Comparison of ENCODE assay signal across 8 cellular contexts in genomic region chr10:29239569-29240472, GRCh38. TPM values are rescaled to one million over a fixed set of nuclear protein-coding genes. Genes with fewer than 3 reads are reported as not detected.
DNase-seq lines count a peak whose midpoint lies in the region; ATAC-seq and TF ChIP-seq lines count a peak whose summit lies in the region.

No MANE protein-coding gene starts in this region.

- POLR2A ChIA-PET in activated CD4-positive, alpha-beta T cell treated with anti-CD3 and anti-CD28 coated beads for 36 hours (lab: Charles Lee): no interaction called here

- TF ChIP-seq CTCF in endothelial cell (IDR thresholded peaks at IDR 0.05; ENCODE audit: unreplicated experiment): peak; percentile 63

- H3K9me3 Mint-ChIP-seq in activated CD4-positive, alpha-beta T cell treated with anti-CD3 and anti-CD28 coated beads for 36 hours (ENCODE audit: low read depth): no peaks in the 10 kb centered on the region
- no peaks in the 10 kb centered on the region for H3K9me3 Mint-ChIP-seq in endothelial cell (ENCODE audit: unreplicated experiment)

- no peak overlapping the region for H3K4me3 Mint-ChIP-seq in activated CD4-positive, alpha-beta T cell treated with anti-CD3 and anti-CD28 coated beads for 36 hours
- H3K4me3 Mint-ChIP-seq in endothelial cell (ENCODE audit: unreplicated experiment): no peak overlapping the region

- H3K36me3 Mint-ChIP-seq in activated CD4-positive, alpha-beta T cell treated with anti-CD3 and anti-CD28 coated beads for 36 hours (ENCODE audit: low read depth): no peaks in the 10 kb centered on the region
- no peaks in the 10 kb centered on the region for H3K36me3 Mint-ChIP-seq in endothelial cell (ENCODE audit: low read depth, unreplicated experiment)

- ATAC-seq in activated CD4-positive, alpha-beta T cell treated with anti-CD3 and anti-CD28 coated beads for 36 hours: no peak
- peak; percentile 73 for ATAC-seq in sciatic nerve
- ATAC-seq in GM21576 (IDR thresholded peaks at IDR 0.05; ENCODE audit: unreplicated experiment): no peak
- ATAC-seq in HG03095 (IDR thresholded peaks at IDR 0.05; ENCODE audit: unreplicated experiment): no peak

- no peaks in the 10 kb centered on the region for H3K4me1 Mint-ChIP-seq in activated CD4-positive, alpha-beta T cell treated with anti-CD3 and anti-CD28 coated beads for 36 hours
- peaks cover 18% of the 10 kb centered on the region for H3K4me1 Mint-ChIP-seq in endothelial cell (ENCODE audit: unreplicated experiment)

- intact Hi-C loops in activated CD4-positive, alpha-beta T cell treated with anti-CD3 and anti-CD28 coated beads for 36 hours (cut with DNase I, micrococcal nuclease): no loop called here
- intact Hi-C loops in sciatic nerve (cut with DNase I): no loop called here

- no peak overlapping the region for H3K27ac Mint-ChIP-seq in activated CD4-positive, alpha-beta T cell treated with anti-CD3 and anti-CD28 coated beads for 36 hours
- H3K27ac Mint-ChIP-seq in endothelial cell (ENCODE audit: unreplicated experiment): no peak overlapping the region

- CTCF ChIA-PET in activated CD4-positive, alpha-beta T cell treated with anti-CD3 and anti-CD28 coated beads for 36 hours (lab: Charles Lee): interaction anchor here (0.6 kb wide), 1 partner anchor 763 kb away, joined by 3 read pairs; no protein-coding TSS in a partner anchor

- DNase-seq in activated CD4-positive, alpha-beta T cell treated with anti-CD3 and anti-CD28 coated beads for 36 hours: peak; percentile 8
- no peak for DNase-seq in activated CD4-positive, alpha-beta T cell treated with anti-CD3 and anti-CD28 coated beads, Interleukin-2, amount 50 U/mL, for 4 hours
- DNase-seq in NCI-H1092 treated with DMSO at 0.1 percent for 48 hours (lab: John Stamatoyannopoulos, UW) (peak; percentile 4), endothelial cell (ENCODE audit: low spot score) (peak; percentile 56), sciatic nerve (ENCODE audit: low spot score) (no peak)
- no peak for DNase-seq in stimulated activated CD4-positive, alpha-beta T cell treated with anti-CD3 and anti-CD28 coated beads, Interleukin-2, amount 100 ng/mL, for 48 hours

- H3K27me3 Mint-ChIP-seq in activated CD4-positive, alpha-beta T cell treated with anti-CD3 and anti-CD28 coated beads for 36 hours: peaks cover 5% of the 10 kb centered on the region
- H3K27me3 Mint-ChIP-seq in endothelial cell (ENCODE audit: unreplicated experiment): no peaks in the 10 kb centered on the region

RNA-seq across cellular contexts. Expression of gene LYZL1, which starts 49.0 kb away (rescaled TPM):
- not detected for total RNA-seq in activated CD4-positive, alpha-beta T cell treated with anti-CD3 and anti-CD28 coated beads for 36 hours
- total RNA-seq in endothelial cell (ENCODE audit: unreplicated experiment) (not detected), sciatic nerve (not detected)

Comparison
In these comparisons a context has a peak if more than half of its experiments do, and no peak if none do; other contexts are left out.
1. DNase-seq: peak in activated CD4-positive, alpha-beta T cell treated with anti-CD3 and anti-CD28 coated beads for 36 hours (single experiment), NCI-H1092 treated with DMSO at 0.1 percent for 48 hours (single experiment) and endothelial cell (single experiment); none in activated CD4-positive, alpha-beta T cell treated with anti-CD3 and anti-CD28 coated beads, Interleukin-2, amount 50 U/mL, for 4 hours (0 of 2), sciatic nerve (single experiment) and stimulated activated CD4-positive, alpha-beta T cell treated with anti-CD3 and anti-CD28 coated beads, Interleukin-2, amount 100 ng/mL, for 48 hours (0 of 2).